8 cellular contexts compared by ENCODE assay signal in the genomic region with DNA sequence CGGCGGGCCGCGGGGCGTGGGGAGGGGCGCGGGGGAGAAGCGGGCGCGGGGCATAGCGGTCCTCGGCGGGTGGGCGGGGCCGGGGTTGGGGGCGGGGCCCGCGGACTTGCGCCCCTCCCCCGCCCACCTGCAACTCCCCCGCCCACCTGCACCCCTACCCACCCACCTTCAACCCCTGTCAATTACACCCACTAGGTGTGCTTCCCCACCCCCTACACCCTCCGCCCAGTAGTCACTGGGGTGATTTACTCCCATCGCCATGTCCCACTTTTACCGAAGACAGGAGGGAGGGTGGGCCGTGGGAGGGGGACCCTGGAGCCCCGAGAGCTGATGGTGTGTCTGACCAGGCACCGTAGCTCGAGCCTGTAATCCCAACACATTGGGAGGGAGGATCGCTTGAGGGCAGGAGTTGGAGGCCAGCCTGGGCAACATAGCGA. TPM values are rescaled to one million over a fixed set of nuclear protein-coding genes. Genes with fewer than 3 reads are reported as not detected.
A peak's percentile ranks its signal among the peaks of the same experiment; 100 is the strongest.
DNase-seq lines count a peak whose midpoint lies in the region; ATAC-seq and TF ChIP-seq lines count a peak whose summit lies in the region.

No MANE protein-coding gene starts in this region.

- H3K27ac ChIP-seq in DND-41 (ENCODE audit: low read length) = no peak overlapping the region
- H3K27ac ChIP-seq in HL-60 (replicated peaks) = no peak overlapping the region
- peak overlapping the region; percentile 90 for H3K27ac ChIP-seq in thymus (ENCODE audit: low read depth)

- H3K4me1 Mint-ChIP-seq in brain = peaks cover 30% of the 10 kb centered on the region

- no peaks in the 10 kb centered on the region for H3K79me2 ChIP-seq in DND-41 (ENCODE audit: insufficient read depth, low read length)

- H3K36me3 ChIP-seq in DND-41 (ENCODE audit: insufficient read depth, low read length) (no peaks in the 10 kb centered on the region), thymus (ENCODE audit: control insufficient read depth, insufficient read depth) (peaks cover 5% of the 10 kb centered on the region)

- peak overlapping the region; percentile 85 to 94 (median 89) for H3K4me3 Mint-ChIP-seq in brain

- WGBS in thymus = 17% methylated on average over 30 of the region's 30 CpGs

- H3K27me3 ChIP-seq in DND-41 (ENCODE audit: insufficient read depth, low read length, poor library complexity) (no peaks in the 10 kb centered on the region), HL-60 (ENCODE audit: insufficient read depth, poor library complexity, severe bottlenecking) (no peaks in the 10 kb centered on the region), thymus (ENCODE audit: control insufficient read depth, insufficient read depth) (peaks cover 4% of the 10 kb centered on the region)

- no peak for DNase-seq in DND-41
- no peak for DNase-seq in HL-60 (ENCODE audit: low read depth in 1 of 2, low spot score in 1 of 2)
- DNase-seq in left lobe of liver (ENCODE audit: low spot score) = peak; percentile 47
- no peak for DNase-seq in NCI-H2196 (lab: John Stamatoyannopoulos, UW; ENCODE audit: unreplicated experiment)
- no peak for DNase-seq in stimulated activated CD4-positive, alpha-beta T cell treated with anti-CD3 and anti-CD28 coated beads, Interleukin-4, amount 100 ng/mL, for 1 hour

- peaks cover 8% of the 10 kb centered on the region; the same call in 1 of the 2 replicates for H4K20me1 ChIP-seq in DND-41 (ENCODE audit: insufficient read depth, low read length)

- H3K9me3 Mint-ChIP-seq in brain = peaks cover 0 to 8% (median 0%) of the 10 kb centered on the region in 5 experiments

- peak overlapping the region; percentile 66 for H3K9ac ChIP-seq in DND-41 (ENCODE audit: low read depth, low read length)

- H3K27ac Mint-ChIP-seq in brain = peak overlapping the region; percentile 74 to 93 (median 82)

- ATAC-seq in DND-41 (ENCODE audit: insufficient read depth, low read depth) (peak; percentile 16; the same call in 2 of the 3 replicates), left lobe of liver (peak; percentile 42), GM18858 (IDR thresholded peaks at IDR 0.05; ENCODE audit: unreplicated experiment) (no peak)

- no peak for TF ChIP-seq CTCF in DND-41 (IDR thresholded peaks at IDR 0.05; ENCODE audit: borderline replicate concordance, extremely low read depth, low read length, poor library complexity, severe bottlenecking)
- TF ChIP-seq CTCF in HL-60 (IDR thresholded peaks at IDR 0.05; ENCODE audit: insufficient read depth, low read length) = no peak
- no peak for TF ChIP-seq CTCF in brain (conservative IDR thresholded peaks at IDR 0.05)

- H3K9me3 ChIP-seq in DND-41 (ENCODE audit: insufficient read depth, low read length, severe bottlenecking) (no peaks in the 10 kb centered on the region), thymus (ENCODE audit: control insufficient read depth) (no peaks in the 10 kb centered on the region)

- peak overlapping the region; percentile 75 for H3K4me2 ChIP-seq in DND-41 (ENCODE audit: insufficient read depth, low read length)

- H3K4me3 ChIP-seq in DND-41 (ENCODE audit: low read depth in 1 of 2, low read length in 2 of 2) (peak overlapping the region; percentile 44 to 77; a peak in 3 of 4 replicates), HL-60 (replicated peaks; ENCODE audit: insufficient read depth, low read length) (peak overlapping the region; percentile 51), thymus (ENCODE audit: low read length) (peak overlapping the region; percentile 97)

- peaks cover 33% of the 10 kb centered on the region for H3K36me3 Mint-ChIP-seq in brain

- peaks cover 40% of the 10 kb centered on the region for H3K4me1 ChIP-seq in DND-41 (ENCODE audit: insufficient read depth, low read length)
- peaks cover 22% of the 10 kb centered on the region for H3K4me1 ChIP-seq in thymus (ENCODE audit: control insufficient read depth, insufficient read depth, low read length)

- H3K27me3 Mint-ChIP-seq in brain = peaks cover 13% of the 10 kb centered on the region

- peak overlapping the region; percentile 89 for H2AFZ ChIP-seq in DND-41 (ENCODE audit: low read depth, low read length)

RNA-seq across cellular contexts. Expression of gene KCTD7, which starts 0.6 kb away (rescaled TPM):
- polyA plus RNA-seq in brain (ENCODE audit: insufficient read depth, low read depth, low replicate concordance) = 21.5 TPM
- total RNA-seq in left lobe of liver = 3.1 TPM
- 7.0 TPM for polyA plus RNA-seq in thymus
